ENCODE assay signal across 11 cellular contexts in genomic region chr11:9601876-9602199, GRCh38. TPM values are rescaled to one million over a fixed set of nuclear protein-coding genes. Genes with fewer than 3 reads are reported as not detected.
DNase-seq lines count a peak whose midpoint lies in the region; ATAC-seq and TF ChIP-seq lines count a peak whose summit lies in the region.
"Had no signal": no experiment of that assay in that cellular context is flagged by ENCODE, and none has a peak within 500 bp of the region (broad histone marks: within the 10 kb centered on the region; RNA-seq: fewer than 3 reads in every experiment).

No MANE protein-coding gene starts in this region.

- H2BK5ac ChIP-seq in mesenchymal stem cell (ENCODE audit: low read depth, low read length, poor library complexity, severe bottlenecking) = no peak overlapping the region

- DNase-seq in CD8-positive, alpha-beta T cell = no peak
- DNase-seq in SJCRH30 (no peak), mesenchymal stem cell (no peak), HT-29 (ENCODE audit: low spot score) (no peak), NCI-H187 treated with DMSO at 0.1 percent for 48 hours (lab: John Stamatoyannopoulos, UW) (no peak), activated gamma-delta T cell (lab: John Stamatoyannopoulos, UW) (no peak)
- DNase-seq: activated naive CD4-positive, alpha-beta T cell treated with anti-CD3 and anti-CD28 coated beads, Interleukin-2, amount 50 U/mL, for 16 hours; nephron progenitor cell had no signal

- no peak overlapping the region for H3K27ac ChIP-seq in CD8-positive, alpha-beta T cell (ENCODE audit: low read depth, low read length)
- H3K27ac ChIP-seq in SJCRH30 (peak overlapping the region; percentile 64; the same call in 1 of the 2 replicates), mesenchymal stem cell (ENCODE audit: low read length, poor library complexity, severe bottlenecking) (peak overlapping the region; percentile 76)

- H3K4me3 Mint-ChIP-seq in CD8-positive, alpha-beta T cell = peak overlapping the region; percentile 62
- H3K4me3 Mint-ChIP-seq: nephron progenitor cell had no signal

- H3K4me1 Mint-ChIP-seq in CD8-positive, alpha-beta T cell (ENCODE audit: low read depth) = peaks cover 20% of the 10 kb centered on the region

- no peak overlapping the region for H3K4ac ChIP-seq in mesenchymal stem cell (ENCODE audit: low read depth in 1 of 2, low read length in 2 of 2)

- H3K9me3 Mint-ChIP-seq in CD8-positive, alpha-beta T cell = no peaks in the 10 kb centered on the region
- H3K9me3 Mint-ChIP-seq: nephron progenitor cell had no signal

- H3K4me3 ChIP-seq in CD8-positive, alpha-beta T cell (ENCODE audit: low read depth, low read length) = peak overlapping the region; percentile 5
- H3K4me3 ChIP-seq in SJCRH30 (peak overlapping the region; percentile 38), mesenchymal stem cell (ENCODE audit: insufficient read depth in 1 of 2, low read depth in 1 of 2, low read length in 2 of 2) (no peak overlapping the region)
- H3K4me3 ChIP-seq: transverse colon had no signal

- H3K4me2 ChIP-seq in mesenchymal stem cell (ENCODE audit: low read length, poor library complexity, severe bottlenecking) = no peak overlapping the region

- no peaks in the 10 kb centered on the region for H3K36me3 ChIP-seq in CD8-positive, alpha-beta T cell (ENCODE audit: insufficient read depth, low read length)
- H3K36me3 ChIP-seq in SJCRH30 = no peaks in the 10 kb centered on the region
- H3K36me3 ChIP-seq in mesenchymal stem cell (ENCODE audit: control insufficient read depth in 1 of 2, insufficient read depth in 2 of 2, low read depth in 1 of 2, low read length in 2 of 2) = no peaks in the 10 kb centered on the region
- H3K36me3 ChIP-seq: transverse colon had no signal

- no peak for ATAC-seq in CD8-positive, alpha-beta T cell
- ATAC-seq in GM19467 (IDR thresholded peaks at IDR 0.05; ENCODE audit: unreplicated experiment) (peak; percentile 5), HG03342 (IDR thresholded peaks at IDR 0.05; ENCODE audit: unreplicated experiment) (no peak)

- CTCF ChIA-PET in CD8-positive, alpha-beta T cell (lab: Charles Lee) = interaction anchor here (1.2 to 4.0 kb wide), 3 partner anchors 11 to 67 kb away, joined by 3 to 38 read pairs (median 11); no protein-coding TSS in a partner anchor

- H3K9me3 ChIP-seq in CD8-positive, alpha-beta T cell (ENCODE audit: low read length) = no peaks in the 10 kb centered on the region
- H3K9me3 ChIP-seq in SJCRH30 (replicated peaks) (no peaks in the 10 kb centered on the region), mesenchymal stem cell (ENCODE audit: control insufficient read depth, low read length) (no peaks in the 10 kb centered on the region)
- H3K9me3 ChIP-seq: transverse colon had no signal

- H3K27ac Mint-ChIP-seq in CD8-positive, alpha-beta T cell = peak overlapping the region; percentile 89

- peaks cover 14% of the 10 kb centered on the region for H3K4me1 ChIP-seq in CD8-positive, alpha-beta T cell (ENCODE audit: insufficient read depth, low read length)
- H3K4me1 ChIP-seq in SJCRH30 (peaks cover 12% of the 10 kb centered on the region), mesenchymal stem cell (ENCODE audit: control insufficient read depth, insufficient read depth, low read depth, low read length) (peaks cover 8% of the 10 kb centered on the region)

- H2BK12ac ChIP-seq in mesenchymal stem cell (ENCODE audit: low read length in 2 of 2) = peak overlapping the region in 1 of 2 experiments; percentile 7

- POLR2A ChIA-PET in CD8-positive, alpha-beta T cell (lab: Charles Lee) = interaction anchor here (2.0 to 2.2 kb wide), 2 partner anchors 12 to 29 kb away, joined by 11 to 17 read pairs; partner anchors contain the start of gene WEE1

- peak overlapping the region in 1 of 2 experiments; percentile 13 for H3K18ac ChIP-seq in mesenchymal stem cell (ENCODE audit: low read depth in 1 of 2, low read length in 2 of 2)

- peak overlapping the region; percentile 62 for H4K91ac ChIP-seq in mesenchymal stem cell (ENCODE audit: low read length)

- intact Hi-C loops in CD8-positive, alpha-beta T cell (cut with DNase I, micrococcal nuclease) = no loop called here

- no peak overlapping the region for H3K14ac ChIP-seq in mesenchymal stem cell (ENCODE audit: low read length in 2 of 2)

- no peaks in the 10 kb centered on the region for H3K36me3 Mint-ChIP-seq in CD8-positive, alpha-beta T cell

- WGBS in mesenchymal stem cell = 100% methylated on average over 3 of the region's 5 CpGs

- H3K9ac ChIP-seq in mesenchymal stem cell (ENCODE audit: low read length) = no peak overlapping the region

- H2BK120ac ChIP-seq in mesenchymal stem cell (ENCODE audit: low read depth, low read length) = no peak overlapping the region

- H2AK5ac ChIP-seq in mesenchymal stem cell (ENCODE audit: low read length, severe bottlenecking) = no peak overlapping the region

- TF ChIP-seq CTCF in CD8-positive, alpha-beta T cell (IDR thresholded peaks at IDR 0.05) = no peak

- H3K27me3 Mint-ChIP-seq in CD8-positive, alpha-beta T cell (ENCODE audit: low read depth) = peaks cover 3% of the 10 kb centered on the region

- no peak overlapping the region for H2BK15ac ChIP-seq in mesenchymal stem cell (ENCODE audit: low read depth, poor library complexity, severe bottlenecking)

- no peak overlapping the region for H2AFZ ChIP-seq in mesenchymal stem cell (ENCODE audit: low read depth, low read length)

- no peaks in the 10 kb centered on the region for H3K79me1 ChIP-seq in mesenchymal stem cell (replicated peaks; ENCODE audit: low read length, poor library complexity, severe bottlenecking)

- H3K23ac ChIP-seq in mesenchymal stem cell (ENCODE audit: low read length in 2 of 2) = no peak overlapping the region

- no peaks in the 10 kb centered on the region for H3K27me3 ChIP-seq in CD8-positive, alpha-beta T cell (ENCODE audit: insufficient read depth, low read length)
- H3K27me3 ChIP-seq in SJCRH30 (no peaks in the 10 kb centered on the region), mesenchymal stem cell (ENCODE audit: control insufficient read depth in 1 of 2, insufficient read depth in 1 of 2, low read length in 2 of 2) (no peaks in the 10 kb centered on the region)
- H3K27me3 ChIP-seq: transverse colon had no signal

- peak overlapping the region; percentile 14 for H4K8ac ChIP-seq in mesenchymal stem cell (ENCODE audit: low read length)

RNA-seq across cellular contexts. Expression of gene WEE1, which starts 28.4 kb away (rescaled TPM):
- total RNA-seq in CD8-positive, alpha-beta T cell = 1 to 10 TPM; 3.9 to 5.3 TPM
- 102 and 120 TPM in 2 replicates for total RNA-seq in SJCRH30 (2014; rRNA removed; shearing (Covaris generic))
- polyA plus RNA-seq in mesenchymal stem cell (2013, experiment 1 of 2) = 7.5 TPM
- 7.5 TPM for polyA plus RNA-seq in mesenchymal stem cell (2013, experiment 2 of 2)
- 152 and 157 TPM in 2 replicates for total RNA-seq in HT-29 (2014; rRNA removed; shearing (Covaris generic))

Comparison
In these comparisons a context has a peak if more than half of its experiments do, and no peak if none do; other contexts are left out.
1. H3K4me3 ChIP-seq: peak in CD8-positive, alpha-beta T cell (single experiment) and SJCRH30 (single experiment); none in mesenchymal stem cell (0 of 2).
2. RNA of gene WEE1, which starts 28.4 kb away (total RNA-seq): 152 to 157 TPM in HT-29 and 102 to 120 TPM in SJCRH30; 3.9 to 5.3 TPM in CD8-positive, alpha-beta T cell; every median in the first group is over 10 times any median in the second.